Comparison of ENCODE assay signal across 12 cellular contexts in the genomic region with DNA sequence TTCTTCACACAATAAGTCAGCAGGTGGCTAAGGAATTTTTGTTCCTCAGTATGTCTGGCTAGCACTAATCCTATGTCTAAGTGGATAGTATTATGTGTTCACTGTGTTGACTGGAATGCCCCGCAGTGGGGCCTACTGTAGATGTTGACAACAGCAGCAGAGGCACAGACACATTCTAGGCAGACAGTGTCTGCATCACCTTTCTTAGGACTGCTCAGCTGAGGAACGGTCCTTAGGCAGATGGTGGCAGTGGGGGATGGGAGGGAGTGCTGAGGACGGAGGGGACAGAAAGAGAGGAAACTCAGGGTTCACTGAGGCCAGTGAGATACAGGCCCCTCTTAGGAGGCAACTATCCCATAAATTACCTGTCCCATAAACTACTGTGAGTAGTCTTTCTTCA.
"Had no signal": no experiment of that assay in that cellular context is flagged by ENCODE, and none has a peak within 500 bp of the region (broad histone marks: within the 10 kb centered on the region; RNA-seq: fewer than 3 reads in every experiment).

No MANE protein-coding gene starts in this region.

- H3K9me3 Mint-ChIP-seq: type B pancreatic cell had no signal

- DNase-seq: cortex of kidney; dorsolateral prefrontal cortex; effector CD8-positive, alpha-beta T cell; gastrocnemius medialis; left lung; mucosa of descending colon; natural killer cell; right cardiac atrium; stimulated activated CD4-positive, alpha-beta T cell treated with anti-CD3 and anti-CD28 coated beads, Interleukin-2, amount 100 ng/mL, for 48 hours; stimulated activated naive CD8-positive, alpha-beta T cell treated with anti-CD3 and anti-CD28 coated beads, Interleukin-15, Interleukin-2, amounts not matched to agents 100 U/mL and 50 U/mL, for 24 hours; thyroid gland had no signal

- H3K36me3 Mint-ChIP-seq: natural killer cell, type B pancreatic cell had no signal

- H3K27ac Mint-ChIP-seq: natural killer cell, type B pancreatic cell had no signal

- H3K4me3 Mint-ChIP-seq: natural killer cell, type B pancreatic cell had no signal

- H3K4me1 Mint-ChIP-seq: natural killer cell had no signal
